In genomic region chr1:77545970-77546369, GRCh38 we compare ENCODE assay signal across 21 cellular contexts.
A peak's percentile ranks its signal among the peaks of the same experiment; 100 is the strongest.
DNase-seq lines count a peak whose midpoint lies in the region; ATAC-seq and TF ChIP-seq lines count a peak whose summit lies in the region.
"Had no signal": no experiment of that assay in that cellular context is flagged by ENCODE, and none has a peak within 500 bp of the region (broad histone marks: within the 10 kb centered on the region; RNA-seq: fewer than 3 reads in every experiment).

No MANE protein-coding gene starts in this region.

- no peak for TF ChIP-seq EP300 in ovary (IDR thresholded peaks at IDR 0.05)

- H2BK120ac ChIP-seq in mesendoderm (ENCODE audit: low read depth, low read length): no peak overlapping the region

- peak overlapping the region; percentile 77 for H3K4me2 ChIP-seq in BLaER1
- H3K4me2 ChIP-seq in GM23248 (ENCODE audit: unreplicated experiment): peak overlapping the region; percentile 23
- no peak overlapping the region for H3K4me2 ChIP-seq in mesendoderm (ENCODE audit: low read length)

- DNase-seq in GM23248 (peak; percentile 69), brain microvascular endothelial cell (peak; percentile 60), mesendoderm (no peak), ovary (no peak), HK-2 (ENCODE audit: unreplicated experiment) (no peak)
- DNase-seq: activated CD4-positive, alpha-beta memory T cell treated with anti-CD3 and anti-CD28 coated beads for 36 hours; activated T-cell treated with anti-CD3 and anti-CD28 coated beads, Interleukin-2, amount 50 U/mL, for 1 hour; BE2C; erythroblast; glutamatergic neuron; MV-4-11; NCI-H1930; NCI-H510A treated with DMSO at 0.1 percent for 48 hours; SHP77; sigmoid colon; stimulated activated CD4-positive, alpha-beta T cell treated with anti-CD3 and anti-CD28 coated beads, Interleukin-2, amount 100 ng/mL, for 24 hours; WERI-Rb-1 had no signal

- H4K8ac ChIP-seq in mesendoderm (ENCODE audit: low read depth, low read length): peak overlapping the region; percentile 31

- H3K27me3 ChIP-seq in BLaER1 (no peaks in the 10 kb centered on the region), GM23248 (replicated peaks; ENCODE audit: insufficient read depth) (no peaks in the 10 kb centered on the region), brain microvascular endothelial cell (replicated peaks) (no peaks in the 10 kb centered on the region), mesendoderm (ENCODE audit: insufficient read depth, low read length, poor library complexity) (no peaks in the 10 kb centered on the region), ovary (no peaks in the 10 kb centered on the region)
- H3K27me3 ChIP-seq: BE2C, sigmoid colon, vagina had no signal

- peaks cover 43% of the 10 kb centered on the region for H3K4me1 ChIP-seq in BLaER1
- peaks cover 44% of the 10 kb centered on the region for H3K4me1 ChIP-seq in GM23248 (ENCODE audit: insufficient read depth)
- no peaks in the 10 kb centered on the region for H3K4me1 ChIP-seq in mesendoderm (ENCODE audit: control insufficient read depth, low read depth, low read length)
- no peaks in the 10 kb centered on the region for H3K4me1 ChIP-seq in ovary (ENCODE audit: insufficient read depth)
- H3K4me1 ChIP-seq: BE2C, parathyroid adenoma, sigmoid colon, vagina had no signal

- no peak overlapping the region for H3K4ac ChIP-seq in mesendoderm (ENCODE audit: low read depth, low read length)

- 56 to 61% methylated on average over 5 of the region's 5 CpGs for WGBS in GM23248 (ENCODE audit: low coverage in 1 of 2, low lambda C conversion rate in 2 of 2, missing lambda C conversion rate in 2 of 2), 2 experiments
- WGBS in mesendoderm (ENCODE audit: extremely low coverage, insufficient coverage, low lambda C conversion rate): no CpG with 5 or more reads among the region's 5 CpGs
- WGBS in ovary, 3 donors: 69 to 73% (median 71%) methylated on average over 5 of the region's 5 CpGs

- no peaks in the 10 kb centered on the region for H3K9me3 ChIP-seq in BLaER1
- H3K9me3 ChIP-seq in GM23248 (ENCODE audit: low read depth): no peaks in the 10 kb centered on the region
- no peaks in the 10 kb centered on the region for H3K9me3 ChIP-seq in ovary
- H3K9me3 ChIP-seq: BE2C, sigmoid colon, vagina had no signal

- no peak overlapping the region for H3K56ac ChIP-seq in mesendoderm (ENCODE audit: low read length)

- peaks cover 29% of the 10 kb centered on the region for H3F3A ChIP-seq in GM23248 (ENCODE audit: insufficient read depth)

- no peak for TF ChIP-seq POLR2A in ovary (IDR thresholded peaks at IDR 0.05)

- H3K79me2 ChIP-seq in GM23248 (ENCODE audit: insufficient read depth) (no peaks in the 10 kb centered on the region), mesendoderm (ENCODE audit: control insufficient read depth, insufficient read depth, low read length) (no peaks in the 10 kb centered on the region)
- H3K79me2 ChIP-seq: parathyroid adenoma had no signal

- no peak overlapping the region for H2BK15ac ChIP-seq in mesendoderm (replicated peaks; ENCODE audit: low read depth)

- in situ Hi-C loops in GM23248 (cut with MboI) (no loop called here), brain microvascular endothelial cell (cut with HindIII; ENCODE audit: low pct_ligation_motif_present, low sequenced_read_pairs) (no loop called here)

- no peak overlapping the region for H3K18ac ChIP-seq in mesendoderm (ENCODE audit: low read length)

- H3K27ac ChIP-seq in BLaER1 (peak overlapping the region; percentile 59; the same call in 1 of the 2 replicates), GM23248 (peak overlapping the region; percentile 66), brain microvascular endothelial cell (peak overlapping the region; percentile 22), mesendoderm (ENCODE audit: low read depth, low read length) (no peak overlapping the region), ovary (no peak overlapping the region)
- H3K27ac ChIP-seq: parathyroid adenoma, sigmoid colon, vagina, WERI-Rb-1 had no signal

- H3K9ac ChIP-seq in BLaER1: peak overlapping the region; percentile 23; the same call in 1 of the 2 replicates
- peak overlapping the region; percentile 37; the same call in 1 of the 2 replicates for H3K9ac ChIP-seq in GM23248
- H3K9ac ChIP-seq in mesendoderm (ENCODE audit: low read length): no peak overlapping the region
- H3K9ac ChIP-seq: parathyroid adenoma had no signal

- no peaks in the 10 kb centered on the region for H3K36me3 ChIP-seq in BLaER1
- H3K36me3 ChIP-seq in GM23248 (ENCODE audit: low read depth): no peaks in the 10 kb centered on the region
- no peaks in the 10 kb centered on the region for H3K36me3 ChIP-seq in brain microvascular endothelial cell (replicated peaks)
- no peaks in the 10 kb centered on the region for H3K36me3 ChIP-seq in mesendoderm (ENCODE audit: control insufficient read depth, insufficient read depth, low read length)
- no peaks in the 10 kb centered on the region for H3K36me3 ChIP-seq in ovary
- H3K36me3 ChIP-seq: BE2C, sigmoid colon, vagina, WERI-Rb-1 had no signal

- ATAC-seq in HG03025 (IDR thresholded peaks at IDR 0.05; ENCODE audit: low FRiP score, unreplicated experiment): no peak

- no peak overlapping the region for H3K23ac ChIP-seq in mesendoderm (ENCODE audit: low read length)

- H3K4me3 ChIP-seq in BLaER1 (no peak overlapping the region), GM23248 (no peak overlapping the region), brain microvascular endothelial cell (ENCODE audit: low read depth, low read length) (no peak overlapping the region), mesendoderm (ENCODE audit: low read length) (no peak overlapping the region), ovary (no peak overlapping the region)
- H3K4me3 ChIP-seq: sigmoid colon, vagina had no signal

- 0 out of 2 replicates have a peak overlapping the region, but pooled peaks have one; percentile 3 for H2AFZ ChIP-seq in GM23248
- H2AFZ ChIP-seq: parathyroid adenoma had no signal

- intact Hi-C loops in ovary (cut with DNase I): no loop called here

- TF ChIP-seq CTCF in brain microvascular endothelial cell (IDR thresholded peaks at IDR 0.05; ENCODE audit: low read depth, low read length, missing control alignments) (no peak), ovary (IDR thresholded peaks at IDR 0.05) (no peak)

- no peaks in the 10 kb centered on the region for H3K79me1 ChIP-seq in mesendoderm (ENCODE audit: low read length)

- H3K9me2 ChIP-seq in GM23248 (ENCODE audit: insufficient read depth): no peaks in the 10 kb centered on the region

- no peak overlapping the region for H2AK5ac ChIP-seq in mesendoderm (ENCODE audit: low read length)

- H4K5ac ChIP-seq in mesendoderm (ENCODE audit: low read length): no peak overlapping the region

- H4K20me1 ChIP-seq in BLaER1 (no peaks in the 10 kb centered on the region), GM23248 (ENCODE audit: insufficient read depth) (no peaks in the 10 kb centered on the region)

- H2BK5ac ChIP-seq in mesendoderm (ENCODE audit: low read length): no peak overlapping the region

Comparison
In these comparisons a context has a peak if more than half of its experiments do, and no peak if none do; other contexts are left out.
1. H3K27ac ChIP-seq: peak in BLaER1 (single experiment), GM23248 (single experiment) and brain microvascular endothelial cell (single experiment); none in mesendoderm (single experiment) and ovary (0 of 2).
2. DNase-seq: peak in GM23248 (single experiment) and brain microvascular endothelial cell (single experiment); none in mesendoderm (single experiment), ovary (0 of 5) and HK-2 (single experiment).